Comparison of ENCODE assay signal across 19 cellular contexts in genomic region chr9:79567671-79568098, GRCh38. TPM values are rescaled to one million over a fixed set of nuclear protein-coding genes. Genes with fewer than 3 reads are reported as not detected.
DNase-seq lines count a peak whose midpoint lies in the region; ATAC-seq, FAIRE-seq and TF ChIP-seq lines count a peak whose summit lies in the region.
"Had no signal": no experiment of that assay in that cellular context is flagged by ENCODE, and none has a peak within 500 bp of the region (broad histone marks: within the 10 kb centered on the region; RNA-seq: fewer than 3 reads in every experiment).

No MANE protein-coding gene starts in this region.

- no peaks in the 10 kb centered on the region for H3K9me3 Mint-ChIP-seq in activated T-cell treated with anti-CD3 and anti-CD28 coated beads, Interleukin-2, amount 50 U/mL, for 72 hours

- H3K4me2 ChIP-seq in A549, result no peak overlapping the region
- H3K4me2 ChIP-seq: hepatocyte had no signal

- peaks cover 0 to 4% (median 0%) of the 10 kb centered on the region in 4 donors for H3K27me3 ChIP-seq in esophagus squamous epithelium
- H3K27me3 ChIP-seq: BLaER1, hepatocyte, tibial nerve had no signal

- H3K36me3 ChIP-seq in esophagus squamous epithelium, result no peaks in the 10 kb centered on the region
- H3K36me3 ChIP-seq: BLaER1, tibial nerve had no signal

- peaks cover 0 to 2% of the 10 kb centered on the region in 2 donors for H3K36me3 Mint-ChIP-seq in activated T-cell treated with anti-CD3 and anti-CD28 coated beads, Interleukin-2, amount 50 U/mL, for 72 hours (ENCODE audit: insufficient read depth in 2 of 2)

- peaks cover 12% of the 10 kb centered on the region for H3K27me3 Mint-ChIP-seq in activated T-cell treated with anti-CD3 and anti-CD28 coated beads, Interleukin-2, amount 50 U/mL, for 72 hours (ENCODE audit: low read depth)

- H3K4me3 Mint-ChIP-seq in activated T-cell treated with anti-CD3 and anti-CD28 coated beads, Interleukin-2, amount 50 U/mL, for 72 hours, result no peak overlapping the region
- H3K4me3 Mint-ChIP-seq: activated CD4-positive, alpha-beta T cell treated with anti-CD3 and anti-CD28 coated beads for 36 hours; T-helper 17 cell had no signal

- intact Hi-C loops in esophagus squamous epithelium (cut with DNase I), result no loop called here

- H3K27ac Mint-ChIP-seq in activated T-cell treated with anti-CD3 and anti-CD28 coated beads, Interleukin-2, amount 50 U/mL, for 72 hours, result no peak overlapping the region
- H3K27ac Mint-ChIP-seq: activated CD4-positive, alpha-beta T cell treated with anti-CD3 and anti-CD28 coated beads for 36 hours; T-helper 17 cell had no signal

- no peak for FAIRE-seq in A549 (lab: Jason Lieb, UNC)

- ATAC-seq in A549 (no peak), GM21390 (IDR thresholded peaks at IDR 0.05; ENCODE audit: unreplicated experiment) (no peak), GM21576 (IDR thresholded peaks at IDR 0.05; ENCODE audit: unreplicated experiment) (no peak)
- no peak for ATAC-seq in activated T-cell treated with anti-CD3 and anti-CD28 coated beads, Interleukin-2, amount 50 U/mL, for 72 hours (replicated peaks in 1 of 2)
- ATAC-seq: activated CD4-positive, alpha-beta T cell treated with anti-CD3 and anti-CD28 coated beads for 36 hours; esophagus mucosa; left ventricle myocardium superior; T-helper 17 cell had no signal

- CTCF ChIA-PET in A549 (lab: Yijun Ruan, JAX), result interaction anchor here (0.6 to 1.2 kb wide), 5 partner anchors 9 to 881 kb away, joined by 3 to 4 read pairs (median 3); no protein-coding TSS in a partner anchor

- TF ChIP-seq CTCF in A549 (IDR thresholded peaks at IDR 0.05) (0 out of 3 replicates have a peak, but pooled peaks have one; percentile 20), esophagus squamous epithelium (IDR thresholded peaks at IDR 0.05) (peak in 4 of 6 experiments; percentile 27 to 50 (median 37))

- H3K9me3 ChIP-seq in A549, result no peaks in the 10 kb centered on the region
- peaks cover 0 to 8% (median 0%) of the 10 kb centered on the region in 3 donors for H3K9me3 ChIP-seq in esophagus squamous epithelium
- H3K9me3 ChIP-seq: BLaER1, tibial nerve had no signal

- WGBS in A549 (ENCODE audit: missing lambda C conversion rate), result 69% methylated on average over 2 of the region's 2 CpGs
- WGBS in esophagus squamous epithelium, 2 donors, result 42 to 47% methylated on average over 2 of the region's 2 CpGs

- no peak for TF ChIP-seq POLR2A in A549 (IDR thresholded peaks at IDR 0.05; ENCODE audit: low read length)
- no peak for TF ChIP-seq POLR2A in esophagus squamous epithelium (IDR thresholded peaks at IDR 0.05)

- no peak overlapping the region for H3K4me3 ChIP-seq in A549
- no peak overlapping the region for H3K4me3 ChIP-seq in esophagus squamous epithelium
- H3K4me3 ChIP-seq: BLaER1, hepatocyte, tibial nerve had no signal

- peaks cover 21% of the 10 kb centered on the region for H3K4me1 Mint-ChIP-seq in activated T-cell treated with anti-CD3 and anti-CD28 coated beads, Interleukin-2, amount 50 U/mL, for 72 hours (ENCODE audit: low read depth)

- H3K4me1 ChIP-seq in A549 (no peaks in the 10 kb centered on the region), esophagus squamous epithelium (peaks cover 3 to 12% (median 6%) of the 10 kb centered on the region in 3 donors)

- POLR2A ChIA-PET in A549 (lab: Yijun Ruan, JAX), result no interaction called here

- TF ChIP-seq RAD21 in A549 (conservative IDR thresholded peaks at IDR 0.05 in 1 of 2, IDR thresholded peaks at IDR 0.05 in 1 of 2), result peak; percentile 28 to 60; a peak in 3 of 5 replicates

- H3K27ac ChIP-seq in A549, result no peak overlapping the region
- no peak overlapping the region for H3K27ac ChIP-seq in esophagus squamous epithelium
- H3K27ac ChIP-seq: BLaER1, hepatocyte, tibial nerve had no signal

- DNase-seq in A549 (ENCODE audit: low read depth in 1 of 2, low spot score in 1 of 2) (peak in 1 of 2 experiments; percentile 14), EL (peak; percentile 58), NCI-H69 (lab: John Stamatoyannopoulos, UW) (peak; percentile 55), esophagus squamous epithelium (lab: John Stamatoyannopoulos, UW) (no peak)
- DNase-seq in activated T-cell treated with anti-CD3 and anti-CD28 coated beads, Interleukin-2, amount 50 U/mL, for 72 hours, result no peak
- no peak for DNase-seq in effector CD8-positive, alpha-beta T cell (lab: John Stamatoyannopoulos, UW)
- DNase-seq: activated CD4-positive, alpha-beta T cell treated with anti-CD3 and anti-CD28 coated beads for 36 hours; GF-D8; HCEC 1CT; left ventricle myocardium superior; NCI-H345; stimulated activated CD4-positive, alpha-beta T cell treated with anti-CD3 and anti-CD28 coated beads, Interleukin-1b, Interleukin-23, amount 100 ng/mL, for 48 hours; T-helper 17 cell had no signal

- TF ChIP-seq EP300 in A549 (IDR thresholded peaks at IDR 0.05), result no peak

TF ChIP-seq in A549, 52 proteins besides CTCF, POLR2A, EP300 and RAD21:
- TF ChIP-seq CEBPB (IDR thresholded peaks at IDR 0.05) (no peak), SMC3 (IDR thresholded peaks at IDR 0.05) (0 out of 3 replicates have a peak, but pooled peaks have one; percentile 6), RCOR1 (IDR thresholded peaks at IDR 0.05; ENCODE audit: low read depth, low read length) (no peak), CHD2 (IDR thresholded peaks at IDR 0.05; ENCODE audit: low read length, partially characterized antibody) (no peak), HDAC2 (IDR thresholded peaks at IDR 0.05) (no peak), FOSL2 (IDR thresholded peaks at IDR 0.05) (no peak), FOSL2 (CRISPR knock-in tag; IDR thresholded peaks at IDR 0.05) (no peak), FOXS1 (CRISPR knock-in tag; IDR thresholded peaks at IDR 0.05) (no peak)

RNA-seq across cellular contexts. Expression of gene TLE4, which starts 4.1 kb away (rescaled TPM):
- polyA plus RNA-seq in A549 (2011; rRNA removed) (18.3 and 23.1 TPM in 2 replicates), A549 (2017; fragmentation: RNase III; extraction: RNeasy Plus Mini Kit Qiagen cat#74134 plus additional on column Dnase treatment) (14.3 to 16.7 TPM (median 16.1 TPM) in 3 replicates)
- 17.4 and 19.6 TPM in 2 replicates for polyA plus RNA-seq in A549 (2012; cell fraction: cytosol; rRNA removed)
- 29.3 and 31.3 TPM in 2 replicates for polyA plus RNA-seq in A549 (2012; cell fraction: nucleus; rRNA removed)
- 41.0 and 41.8 TPM in 2 replicates for polyA minus RNA-seq in A549 (2011; rRNA and poly(A)+ RNA removed)
- total RNA-seq in esophagus squamous epithelium, result 10 to 100 TPM; 30.1 to 52.5 (median 38.1) TPM
- total RNA-seq in activated T-cell treated with anti-CD3 and anti-CD28 coated beads, Interleukin-2, amount 50 U/mL, for 72 hours, result 10 to 100 TPM; 35.3 to 38.5 TPM

Comparison
In these comparisons a context has a peak if more than half of its experiments do, and no peak if none do; other contexts are left out.
1. DNase-seq: peak in EL (single experiment) and NCI-H69 (single experiment); none in esophagus squamous epithelium (single experiment), activated T-cell treated with anti-CD3 and anti-CD28 coated beads, Interleukin-2, amount 50 U/mL, for 72 hours (0 of 2) and effector CD8-positive, alpha-beta T cell (single experiment).